ENCODE assay signal across 9 cellular contexts in the genomic region with DNA sequence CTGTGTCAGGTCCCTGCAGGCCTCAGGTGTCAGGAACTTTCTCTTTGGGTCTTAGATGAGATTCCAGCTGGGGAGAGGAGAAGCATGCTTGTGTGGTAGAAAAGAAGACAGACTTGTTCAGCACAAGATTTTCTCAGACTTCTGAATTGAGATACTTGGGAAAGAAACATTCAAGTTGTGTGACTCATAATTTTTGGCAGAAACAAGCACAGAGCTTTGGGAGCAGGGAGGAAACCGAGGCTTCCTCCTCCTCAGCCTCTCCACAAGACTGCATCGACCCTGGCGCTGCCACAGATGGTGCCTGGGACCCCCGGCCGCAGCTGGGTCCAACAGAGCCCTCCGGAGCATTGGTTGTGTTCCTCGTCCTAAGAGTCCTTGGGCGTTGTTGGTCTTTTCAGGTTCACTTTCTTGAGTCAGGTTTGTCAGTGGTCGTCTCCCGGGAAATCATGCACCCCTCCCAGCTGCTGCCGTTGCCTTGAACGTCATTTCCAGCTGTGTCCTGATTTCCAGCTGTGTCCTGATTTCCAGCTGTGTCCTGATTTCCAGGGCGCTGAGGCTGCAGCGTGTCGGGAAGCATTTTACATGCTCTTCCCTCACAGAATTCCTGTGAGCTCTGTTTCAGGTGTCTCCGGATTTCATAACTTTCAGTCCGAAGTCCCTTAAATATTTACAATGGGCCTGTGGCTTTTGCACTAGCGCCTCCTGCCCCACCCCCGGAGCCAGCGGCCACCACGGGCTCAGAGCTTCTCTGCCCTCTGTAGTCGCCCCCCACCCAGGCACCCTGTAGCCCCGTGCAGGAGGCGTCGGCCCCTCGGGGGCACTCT.
A peak's percentile ranks its signal among the peaks of the same experiment; 100 is the strongest.
DNase-seq lines count a peak whose midpoint lies in the region; ATAC-seq, FAIRE-seq and TF ChIP-seq lines count a peak whose summit lies in the region.
"Had no signal": no experiment of that assay in that cellular context is flagged by ENCODE, and none has a peak within 500 bp of the region (broad histone marks: within the 10 kb centered on the region; RNA-seq: fewer than 3 reads in every experiment).

No MANE protein-coding gene starts in this region.

- intact Hi-C loops in activated T-helper 1 cell treated with anti-CD3 and anti-CD28 coated beads, Interleukin-12 subunit alpha, Interleukin-12 subunit beta, Interleukin-2, Interleukin-4 antibody, amounts not matched to agents 30 ng/mL and 10 ng/mL and 1 ng/mL, durations not matched to agents 14 hours and 24 hours and 36 hours (cut with micrococcal nuclease) = no loop called here
- intact Hi-C loops in Right ventricle myocardium superior (cut with DNase I) (no loop called here), sciatic nerve (cut with DNase I) (no loop called here)

- H3K4me1 Mint-ChIP-seq in activated T-helper 1 cell treated with anti-CD3 and anti-CD28 coated beads, Interleukin-12 subunit alpha, Interleukin-12 subunit beta, Interleukin-2, Interleukin-4 antibody, amounts not matched to agents 30 ng/mL and 10 ng/mL and 1 ng/mL, durations not matched to agents 14 hours and 24 hours and 36 hours (ENCODE audit: low read depth) = peaks cover 10% of the 10 kb centered on the region

- no peak for TF ChIP-seq POLR2A in GM12891 (IDR thresholded peaks at IDR 0.05; ENCODE audit: low read depth, low read length)

- FAIRE-seq in GM12891 (lab: Jason Lieb, UNC) = no peak

- peak; percentile 73 for ATAC-seq in Right ventricle myocardium superior (ENCODE audit: poor library complexity)
- ATAC-seq in sciatic nerve = peak; percentile 66
- ATAC-seq in HG02885 (IDR thresholded peaks at IDR 0.05; ENCODE audit: poor library complexity, unreplicated experiment) = no peak
- ATAC-seq in HG03196 (IDR thresholded peaks at IDR 0.05; ENCODE audit: unreplicated experiment) = no peak
- no peak for ATAC-seq in HG02884 (IDR thresholded peaks at IDR 0.05; ENCODE audit: unreplicated experiment)

- peak overlapping the region; percentile 21 for H3K27ac Mint-ChIP-seq in activated T-helper 1 cell treated with anti-CD3 and anti-CD28 coated beads, Interleukin-12 subunit alpha, Interleukin-12 subunit beta, Interleukin-2, Interleukin-4 antibody, amounts not matched to agents 30 ng/mL and 10 ng/mL and 1 ng/mL, durations not matched to agents 14 hours and 24 hours and 36 hours

- peak; percentile 75 for DNase-seq in Daoy (ENCODE audit: low read depth)
- no peak for DNase-seq in activated T-helper 1 cell treated with anti-CD3 and anti-CD28 coated beads, Interleukin-12 subunit alpha, Interleukin-12 subunit beta, Interleukin-2, Interleukin-4 antibody, amounts not matched to agents 30 ng/mL and 10 ng/mL and 1 ng/mL, durations not matched to agents 14 hours and 24 hours and 36 hours (ENCODE audit: low spot score)
- DNase-seq in Right ventricle myocardium superior = no peak
- no peak for DNase-seq in sciatic nerve (ENCODE audit: low spot score)
- DNase-seq in GM12891 (ENCODE audit: insufficient read length, low spot score) = no peak
- DNase-seq: retina had no signal

- no peaks in the 10 kb centered on the region for H3K36me3 Mint-ChIP-seq in activated T-helper 1 cell treated with anti-CD3 and anti-CD28 coated beads, Interleukin-12 subunit alpha, Interleukin-12 subunit beta, Interleukin-2, Interleukin-4 antibody, amounts not matched to agents 30 ng/mL and 10 ng/mL and 1 ng/mL, durations not matched to agents 14 hours and 24 hours and 36 hours (ENCODE audit: low read depth)

- peaks cover 4% of the 10 kb centered on the region for H3K9me3 Mint-ChIP-seq in activated T-helper 1 cell treated with anti-CD3 and anti-CD28 coated beads, Interleukin-12 subunit alpha, Interleukin-12 subunit beta, Interleukin-2, Interleukin-4 antibody, amounts not matched to agents 30 ng/mL and 10 ng/mL and 1 ng/mL, durations not matched to agents 14 hours and 24 hours and 36 hours

- H3K4me3 Mint-ChIP-seq in activated T-helper 1 cell treated with anti-CD3 and anti-CD28 coated beads, Interleukin-12 subunit alpha, Interleukin-12 subunit beta, Interleukin-2, Interleukin-4 antibody, amounts not matched to agents 30 ng/mL and 10 ng/mL and 1 ng/mL, durations not matched to agents 14 hours and 24 hours and 36 hours = peak overlapping the region; percentile 17

- no peaks in the 10 kb centered on the region for H3K27me3 Mint-ChIP-seq in activated T-helper 1 cell treated with anti-CD3 and anti-CD28 coated beads, Interleukin-12 subunit alpha, Interleukin-12 subunit beta, Interleukin-2, Interleukin-4 antibody, amounts not matched to agents 30 ng/mL and 10 ng/mL and 1 ng/mL, durations not matched to agents 14 hours and 24 hours and 36 hours (ENCODE audit: insufficient read depth)

TF ChIP-seq in GM12891, 5 proteins besides CTCF, POLR2A, EP300 and RAD21:
- TF ChIP-seq TAF1 (IDR thresholded peaks at IDR 0.05; ENCODE audit: low read depth, low read length) (no peak), PAX5 (IDR thresholded peaks at IDR 0.05; ENCODE audit: insufficient read depth, low read length, severe bottlenecking) (no peak), POLR2AphosphoS5 (IDR thresholded peaks at IDR 0.05; ENCODE audit: low read depth, low read length) (no peak), POU2F2 (IDR thresholded peaks at IDR 0.05; ENCODE audit: low read depth, low read length) (no peak), SPI1 (IDR thresholded peaks at IDR 0.05; ENCODE audit: low read depth, low read length) (no peak)

Comparison
In these comparisons a context has a peak if more than half of its experiments do, and no peak if none do; other contexts are left out.
1. ATAC-seq: peak in Right ventricle myocardium superior (single experiment) and sciatic nerve (single experiment); none in HG02885 (single experiment), HG03196 (single experiment) and HG02884 (single experiment).